In genomic region chr11:14248577-14248976, GRCh38 we compare ENCODE assay signal across 10 cellular contexts.
A peak's percentile ranks its signal among the peaks of the same experiment; 100 is the strongest.
DNase-seq lines count a peak whose midpoint lies in the region; ATAC-seq lines count a peak whose summit lies in the region.
"Had no signal": no experiment of that assay in that cellular context is flagged by ENCODE, and none has a peak within 500 bp of the region (broad histone marks: within the 10 kb centered on the region; RNA-seq: fewer than 3 reads in every experiment).

No MANE protein-coding gene starts in this region.

- H3K4me3 Mint-ChIP-seq in naive thymus-derived CD8-positive, alpha-beta T cell: peak overlapping the region; percentile 50 to 76 (median 69)
- H3K4me3 Mint-ChIP-seq: stimulated activated naive B cell treated with anti-CD40 and anti-IgM and Interleukin-4, amounts not matched to agents 10 μg/mL and 1 μg/mL and 100 μg/mL, for 72 hours had no signal

- H3K27ac Mint-ChIP-seq in naive thymus-derived CD8-positive, alpha-beta T cell: peak overlapping the region in 5 of 10 donors; percentile 2 to 73 (median 22)
- H3K27ac Mint-ChIP-seq: stimulated activated naive B cell treated with anti-CD40 and anti-IgM and Interleukin-4, amounts not matched to agents 10 μg/mL and 1 μg/mL and 100 μg/mL, for 72 hours had no signal

- DNase-seq in NOMO-1 treated with DMSO at 0.1 percent for 48 hours (lab: John Stamatoyannopoulos, UW; ENCODE audit: unreplicated experiment) (peak; percentile 4), NOMO-1 (lab: John Stamatoyannopoulos, UW; ENCODE audit: unreplicated experiment in 2 of 2) (no peak), NCI-H526 (lab: John Stamatoyannopoulos, UW) (peak; percentile 85 to 90), cerebellum (ENCODE audit: low spot score) (peak; percentile 73), dedifferentiated amniotic fluid mesenchymal stem cell (ENCODE audit: extremely low spot score) (no peak)
- peak in 2 of 10 donors; percentile 29 to 37 for DNase-seq in naive thymus-derived CD8-positive, alpha-beta T cell
- DNase-seq in stimulated activated CD4-positive, alpha-beta T cell treated with anti-CD3 and anti-CD28 coated beads, Interleukin-4, amount 100 ng/mL, for 1 hour: no peak
- DNase-seq: MG63 had no signal

- no peaks in the 10 kb centered on the region for H3K36me3 Mint-ChIP-seq in naive thymus-derived CD8-positive, alpha-beta T cell
- H3K36me3 Mint-ChIP-seq: stimulated activated naive B cell treated with anti-CD40 and anti-IgM and Interleukin-4, amounts not matched to agents 10 μg/mL and 1 μg/mL and 100 μg/mL, for 72 hours had no signal

- peak; percentile 62 to 66 for ATAC-seq in naive thymus-derived CD8-positive, alpha-beta T cell
- ATAC-seq in GM19324 (IDR thresholded peaks at IDR 0.05; ENCODE audit: low FRiP score, unreplicated experiment): no peak

- H3K27me3 Mint-ChIP-seq in naive thymus-derived CD8-positive, alpha-beta T cell: peaks cover 0 to 2% (median 0%) of the 10 kb centered on the region in 5 donors

- POLR2A ChIA-PET in naive thymus-derived CD8-positive, alpha-beta T cell (lab: Charles Lee): interaction anchor here (1.0 kb wide), 1 partner anchor 469 kb away, joined by 3 read pairs; no protein-coding TSS in a partner anchor

- H3K4me1 Mint-ChIP-seq in naive thymus-derived CD8-positive, alpha-beta T cell: peaks cover 5 to 23% (median 21%) of the 10 kb centered on the region in 4 donors

- no peaks in the 10 kb centered on the region for H3K9me3 Mint-ChIP-seq in naive thymus-derived CD8-positive, alpha-beta T cell
- H3K9me3 Mint-ChIP-seq: stimulated activated naive B cell treated with anti-CD40 and anti-IgM and Interleukin-4, amounts not matched to agents 10 μg/mL and 1 μg/mL and 100 μg/mL, for 72 hours had no signal

Comparison
In these comparisons a context has a peak if more than half of its experiments do, and no peak if none do; other contexts are left out.
1. DNase-seq: peak in NOMO-1 treated with DMSO at 0.1 percent for 48 hours (single experiment), NCI-H526 (2 of 2) and cerebellum (single experiment); none in NOMO-1 (0 of 2), stimulated activated CD4-positive, alpha-beta T cell treated with anti-CD3 and anti-CD28 coated beads, Interleukin-4, amount 100 ng/mL, for 1 hour (single experiment) and dedifferentiated amniotic fluid mesenchymal stem cell (single experiment).